19 cellular contexts compared by ENCODE assay signal in the genomic region with DNA sequence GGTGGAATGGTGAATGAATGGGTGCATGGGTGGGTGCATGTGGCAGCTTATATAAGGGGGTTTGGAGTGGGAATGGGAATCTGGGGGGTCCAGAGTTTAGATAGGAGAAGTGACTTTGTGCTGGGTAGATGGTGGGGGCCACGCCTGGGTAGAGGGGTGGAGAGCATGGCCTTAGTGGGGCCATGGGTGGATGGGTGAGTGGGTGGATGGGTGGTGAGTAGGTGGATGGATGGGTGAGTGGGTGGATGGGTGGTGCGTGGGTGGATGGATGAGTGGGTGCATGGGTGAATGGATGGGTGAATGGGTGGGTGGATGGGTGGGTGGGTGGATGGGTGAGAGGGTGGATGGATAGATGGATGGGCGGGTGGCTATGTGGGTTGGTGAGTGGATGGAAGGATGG. TPM values are rescaled to one million over a fixed set of nuclear protein-coding genes. Genes with fewer than 3 reads are reported as not detected.
"Had no signal": no experiment of that assay in that cellular context is flagged by ENCODE, and none has a peak within 500 bp of the region (broad histone marks: within the 10 kb centered on the region; RNA-seq: fewer than 3 reads in every experiment).

No MANE protein-coding gene starts in this region.

- H3K4me1 Mint-ChIP-seq: activated naive CD8-positive, alpha-beta T cell treated with anti-CD3 and anti-CD28 coated beads, Interleukin-2, amount 10 ng/mL, durations not matched to agents 7 days and 5 days; nephron had no signal

- H3K4me3 Mint-ChIP-seq: activated CD4-positive, alpha-beta memory T cell treated with anti-CD3 and anti-CD28 coated beads for 36 hours; activated CD4-positive, alpha-beta T cell treated with anti-CD3 and anti-CD28 coated beads for 36 hours; activated naive CD8-positive, alpha-beta T cell treated with anti-CD3 and anti-CD28 coated beads, Interleukin-2, amount 10 ng/mL, durations not matched to agents 7 days and 5 days; activated T-cell treated with anti-CD3 and anti-CD28 coated beads, Interleukin-2, amount 50 U/mL, for 72 hours; nephron; stimulated activated naive CD8-positive, alpha-beta T cell treated with anti-CD3 and anti-CD28 coated beads, Interleukin-15, Interleukin-2, amounts not matched to agents 100 ng/mL and 50 ng/mL, for 24 hours had no signal

- H3K9me3 Mint-ChIP-seq: activated CD4-positive, alpha-beta memory T cell treated with anti-CD3 and anti-CD28 coated beads for 36 hours; activated naive CD8-positive, alpha-beta T cell treated with anti-CD3 and anti-CD28 coated beads, Interleukin-2, amount 10 ng/mL, durations not matched to agents 7 days and 5 days; activated T-cell treated with anti-CD3 and anti-CD28 coated beads, Interleukin-2, amount 50 U/mL, for 72 hours; nephron; stimulated activated naive CD8-positive, alpha-beta T cell treated with anti-CD3 and anti-CD28 coated beads, Interleukin-15, Interleukin-2, amounts not matched to agents 100 ng/mL and 50 ng/mL, for 24 hours had no signal

- H3K36me3 Mint-ChIP-seq: activated CD4-positive, alpha-beta memory T cell treated with anti-CD3 and anti-CD28 coated beads for 36 hours; activated naive CD8-positive, alpha-beta T cell treated with anti-CD3 and anti-CD28 coated beads, Interleukin-2, amount 10 ng/mL, durations not matched to agents 7 days and 5 days had no signal

- ATAC-seq: activated CD4-positive, alpha-beta T cell treated with anti-CD3 and anti-CD28 coated beads for 36 hours; activated T-cell treated with anti-CD3 and anti-CD28 coated beads, Interleukin-2, amount 50 U/mL, for 72 hours; foreskin keratinocyte; left colon; lower lobe of right lung had no signal

- H3K27ac Mint-ChIP-seq: activated CD4-positive, alpha-beta memory T cell treated with anti-CD3 and anti-CD28 coated beads for 36 hours; activated CD4-positive, alpha-beta T cell treated with anti-CD3 and anti-CD28 coated beads for 36 hours; activated naive CD8-positive, alpha-beta T cell treated with anti-CD3 and anti-CD28 coated beads, Interleukin-2, amount 10 ng/mL, durations not matched to agents 7 days and 5 days; activated T-cell treated with anti-CD3 and anti-CD28 coated beads, Interleukin-2, amount 50 U/mL, for 72 hours; nephron; stimulated activated naive CD8-positive, alpha-beta T cell treated with anti-CD3 and anti-CD28 coated beads, Interleukin-15, Interleukin-2, amounts not matched to agents 100 ng/mL and 50 ng/mL, for 24 hours had no signal

- H3K27me3 Mint-ChIP-seq: activated CD4-positive, alpha-beta memory T cell treated with anti-CD3 and anti-CD28 coated beads for 36 hours; activated CD4-positive, alpha-beta T cell treated with anti-CD3 and anti-CD28 coated beads for 36 hours; activated naive CD8-positive, alpha-beta T cell treated with anti-CD3 and anti-CD28 coated beads, Interleukin-2, amount 10 ng/mL, durations not matched to agents 7 days and 5 days; stimulated activated naive CD8-positive, alpha-beta T cell treated with anti-CD3 and anti-CD28 coated beads, Interleukin-15, Interleukin-2, amounts not matched to agents 100 ng/mL and 50 ng/mL, for 24 hours had no signal

- DNase-seq: activated CD4-positive, alpha-beta T cell treated with anti-CD3 and anti-CD28 coated beads for 36 hours; activated T-cell treated with anti-CD3 and anti-CD28 coated beads, Interleukin-2, amount 50 U/mL, for 72 hours; amygdala; foreskin keratinocyte; glutamatergic neuron; hippocampal formation; left colon; lower lobe of right lung; retina; SW 1271; transverse colon had no signal

RNA-seq across cellular contexts. Expression of a gene that starts 53.9 kb away (rescaled TPM):
- total RNA-seq: epithelial cell of proximal tubule, foreskin keratinocyte had no signal

RNA-seq across cellular contexts. Expression of a gene that starts 56.6 kb away (rescaled TPM):
- total RNA-seq: activated CD4-positive, alpha-beta memory T cell treated with anti-CD3 and anti-CD28 coated beads for 36 hours; activated CD4-positive, alpha-beta T cell treated with anti-CD3 and anti-CD28 coated beads for 36 hours; activated naive CD8-positive, alpha-beta T cell treated with anti-CD3 and anti-CD28 coated beads, Interleukin-2, amount 10 ng/mL, durations not matched to agents 7 days and 5 days; activated T-cell treated with anti-CD3 and anti-CD28 coated beads, Interleukin-2, amount 50 U/mL, for 72 hours; cardiac muscle cell; epithelial cell of proximal tubule; fibroblast of lung; foreskin keratinocyte; T-helper 2 cell treated with Interferon-gamma antibody and Interleukin-4, amounts not matched to agents 100 ng/mL and 5 ng/mL, for 36 hours had no signal
